Comparison of ENCODE assay signal across 15 cellular contexts in the genomic region with DNA sequence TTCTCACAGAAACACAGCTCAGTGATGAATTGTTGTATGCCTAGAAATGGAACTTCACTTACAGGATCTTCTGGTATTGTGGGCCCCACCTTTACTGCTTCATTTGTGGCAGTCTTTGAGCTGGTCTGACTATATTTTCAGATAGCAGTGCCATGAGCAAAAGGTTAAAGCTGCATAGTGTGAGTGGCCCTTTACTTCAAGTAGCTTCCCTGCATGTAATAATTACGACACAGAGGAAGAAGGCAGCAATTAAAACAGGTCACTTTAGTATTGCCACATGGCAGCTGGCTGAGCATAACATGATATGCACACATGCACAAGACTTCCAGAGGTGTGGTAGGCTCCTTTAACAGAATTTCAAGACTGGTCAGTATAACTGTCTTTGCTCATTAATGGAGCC.
DNase-seq lines count a peak whose midpoint lies in the region; ATAC-seq and TF ChIP-seq lines count a peak whose summit lies in the region.
"Had no signal": no experiment of that assay in that cellular context is flagged by ENCODE, and none has a peak within 500 bp of the region (broad histone marks: within the 10 kb centered on the region; RNA-seq: fewer than 3 reads in every experiment).

No MANE protein-coding gene starts in this region.

- no peaks in the 10 kb centered on the region for H3K9me3 Mint-ChIP-seq in GM23338
- H3K9me3 Mint-ChIP-seq: effector memory CD8-positive, alpha-beta T cell; HFFc6; stimulated activated memory B cell treated with anti-CD40 and anti-IgM and Interleukin-4, amounts not matched to agents 10 μg/mL and 1 μg/mL and 100 μg/mL, for 72 hours had no signal

- H3K27me3 ChIP-seq in upper lobe of right lung = no peaks in the 10 kb centered on the region
- H3K27me3 ChIP-seq in left ventricle myocardium inferior (ENCODE audit: low read depth) = no peaks in the 10 kb centered on the region
- no peaks in the 10 kb centered on the region for H3K27me3 ChIP-seq in GM23338 (ENCODE audit: insufficient read depth)
- H3K27me3 ChIP-seq: right atrium auricular region had no signal

- H3K4me1 ChIP-seq in upper lobe of right lung = peaks cover 8% of the 10 kb centered on the region
- no peaks in the 10 kb centered on the region for H3K4me1 ChIP-seq in left ventricle myocardium inferior
- H3K4me1 ChIP-seq in GM23338 (ENCODE audit: insufficient read depth) = no peaks in the 10 kb centered on the region

- H3K79me2 ChIP-seq in GM23338 (replicated peaks; ENCODE audit: insufficient read depth) = no peaks in the 10 kb centered on the region

- no peak overlapping the region for H3K4me3 Mint-ChIP-seq in GM23338
- H3K4me3 Mint-ChIP-seq: CD14-positive monocyte; effector memory CD8-positive, alpha-beta T cell; HFFc6; stimulated activated memory B cell treated with anti-CD40 and anti-IgM and Interleukin-4, amounts not matched to agents 10 μg/mL and 1 μg/mL and 100 μg/mL, for 72 hours had no signal

- H2AFZ ChIP-seq in GM23338 = no peak overlapping the region

- no peaks in the 10 kb centered on the region for H3K27me3 Mint-ChIP-seq in GM23338 (ENCODE audit: insufficient read depth, low read depth, poor library complexity)
- H3K27me3 Mint-ChIP-seq: stimulated activated memory B cell treated with anti-CD40 and anti-IgM and Interleukin-4, amounts not matched to agents 10 μg/mL and 1 μg/mL and 100 μg/mL, for 72 hours had no signal

- intact Hi-C loops in upper lobe of right lung (cut with DNase I) (no loop called here), left ventricle myocardium inferior (cut with micrococcal nuclease) (no loop called here)

- H3F3A ChIP-seq in GM23338 (replicated peaks; ENCODE audit: low read depth) = no peaks in the 10 kb centered on the region

- no peak overlapping the region for H3K27ac ChIP-seq in upper lobe of right lung
- no peak overlapping the region for H3K27ac ChIP-seq in left ventricle myocardium inferior (replicated peaks)
- no peak overlapping the region for H3K27ac ChIP-seq in GM23338 (ENCODE audit: low read depth)
- H3K27ac ChIP-seq: right atrium auricular region had no signal

- no peak overlapping the region for H3K27ac Mint-ChIP-seq in GM23338
- H3K27ac Mint-ChIP-seq: CD14-positive monocyte; effector memory CD8-positive, alpha-beta T cell; stimulated activated memory B cell treated with anti-CD40 and anti-IgM and Interleukin-4, amounts not matched to agents 10 μg/mL and 1 μg/mL and 100 μg/mL, for 72 hours had no signal

- ATAC-seq in upper lobe of right lung (peak; percentile 89), GM23338 (no peak)
- ATAC-seq: effector memory CD8-positive, alpha-beta T cell; stimulated activated memory B cell treated with anti-CD40 and anti-IgM and Interleukin-4, amounts not matched to agents 10 μg/mL and 1 μg/mL and 100 μg/mL, for 72 hours had no signal

- H3K4me2 ChIP-seq in GM23338 = no peak overlapping the region

- H3K36me3 ChIP-seq in upper lobe of right lung (no peaks in the 10 kb centered on the region), left ventricle myocardium inferior (no peaks in the 10 kb centered on the region), GM23338 (ENCODE audit: insufficient read depth) (no peaks in the 10 kb centered on the region)
- H3K36me3 ChIP-seq: right atrium auricular region had no signal

- peak; percentile 39 for DNase-seq in NCI-H748 (lab: John Stamatoyannopoulos, UW; ENCODE audit: unreplicated experiment)
- no peak for DNase-seq in NCI-H748 treated with DMSO at 0.1 percent for 48 hours (lab: John Stamatoyannopoulos, UW)
- DNase-seq in NOMO-1 treated with dmso at 0.1 percent for 144 hours (lab: John Stamatoyannopoulos, UW; ENCODE audit: unreplicated experiment) = peak; percentile 58
- DNase-seq in fibroblast of gingiva (ENCODE audit: low read depth) = peak; percentile 26
- DNase-seq in upper lobe of right lung = no peak
- no peak for DNase-seq in left ventricle myocardium inferior
- no peak for DNase-seq in GM23338 (ENCODE audit: low spot score)
- DNase-seq in HCEC 1CT = no peak
- DNase-seq: effector memory CD8-positive, alpha-beta T cell; HFFc6; NCI-H2029 treated with DMSO at 0.1 percent for 48 hours; RPMI8226 had no signal

- H3K9me3 ChIP-seq in upper lobe of right lung (no peaks in the 10 kb centered on the region), left ventricle myocardium inferior (replicated peaks) (no peaks in the 10 kb centered on the region)
- H3K9me3 ChIP-seq: right atrium auricular region had no signal

- H3K36me3 Mint-ChIP-seq in GM23338 (ENCODE audit: low read depth) = no peaks in the 10 kb centered on the region
- H3K36me3 Mint-ChIP-seq: CD14-positive monocyte; stimulated activated memory B cell treated with anti-CD40 and anti-IgM and Interleukin-4, amounts not matched to agents 10 μg/mL and 1 μg/mL and 100 μg/mL, for 72 hours had no signal

- H4K20me1 ChIP-seq in GM23338 (replicated peaks; ENCODE audit: insufficient read depth) = no peaks in the 10 kb centered on the region

- TF ChIP-seq CTCF in upper lobe of right lung (IDR thresholded peaks at IDR 0.05) (no peak), left ventricle myocardium inferior (IDR thresholded peaks at IDR 0.05; ENCODE audit: borderline replicate concordance) (no peak), GM23338 (conservative IDR thresholded peaks at IDR 0.05; ENCODE audit: low read depth in 2 of 2) (no peak)

- H3K4me3 ChIP-seq in upper lobe of right lung (no peak overlapping the region), left ventricle myocardium inferior (no peak overlapping the region), GM23338 (no peak overlapping the region)
- H3K4me3 ChIP-seq: right atrium auricular region had no signal

- H3K9me2 ChIP-seq in GM23338 (ENCODE audit: insufficient read depth) = no peaks in the 10 kb centered on the region

- H3K4me1 Mint-ChIP-seq in GM23338 = peaks cover 13% of the 10 kb centered on the region
- H3K4me1 Mint-ChIP-seq: stimulated activated memory B cell treated with anti-CD40 and anti-IgM and Interleukin-4, amounts not matched to agents 10 μg/mL and 1 μg/mL and 100 μg/mL, for 72 hours had no signal

TF ChIP-seq in GM23338, 12 proteins besides CTCF, POLR2A, EP300 and RAD21 (continues in another document):
- TF ChIP-seq, protein P1, sequence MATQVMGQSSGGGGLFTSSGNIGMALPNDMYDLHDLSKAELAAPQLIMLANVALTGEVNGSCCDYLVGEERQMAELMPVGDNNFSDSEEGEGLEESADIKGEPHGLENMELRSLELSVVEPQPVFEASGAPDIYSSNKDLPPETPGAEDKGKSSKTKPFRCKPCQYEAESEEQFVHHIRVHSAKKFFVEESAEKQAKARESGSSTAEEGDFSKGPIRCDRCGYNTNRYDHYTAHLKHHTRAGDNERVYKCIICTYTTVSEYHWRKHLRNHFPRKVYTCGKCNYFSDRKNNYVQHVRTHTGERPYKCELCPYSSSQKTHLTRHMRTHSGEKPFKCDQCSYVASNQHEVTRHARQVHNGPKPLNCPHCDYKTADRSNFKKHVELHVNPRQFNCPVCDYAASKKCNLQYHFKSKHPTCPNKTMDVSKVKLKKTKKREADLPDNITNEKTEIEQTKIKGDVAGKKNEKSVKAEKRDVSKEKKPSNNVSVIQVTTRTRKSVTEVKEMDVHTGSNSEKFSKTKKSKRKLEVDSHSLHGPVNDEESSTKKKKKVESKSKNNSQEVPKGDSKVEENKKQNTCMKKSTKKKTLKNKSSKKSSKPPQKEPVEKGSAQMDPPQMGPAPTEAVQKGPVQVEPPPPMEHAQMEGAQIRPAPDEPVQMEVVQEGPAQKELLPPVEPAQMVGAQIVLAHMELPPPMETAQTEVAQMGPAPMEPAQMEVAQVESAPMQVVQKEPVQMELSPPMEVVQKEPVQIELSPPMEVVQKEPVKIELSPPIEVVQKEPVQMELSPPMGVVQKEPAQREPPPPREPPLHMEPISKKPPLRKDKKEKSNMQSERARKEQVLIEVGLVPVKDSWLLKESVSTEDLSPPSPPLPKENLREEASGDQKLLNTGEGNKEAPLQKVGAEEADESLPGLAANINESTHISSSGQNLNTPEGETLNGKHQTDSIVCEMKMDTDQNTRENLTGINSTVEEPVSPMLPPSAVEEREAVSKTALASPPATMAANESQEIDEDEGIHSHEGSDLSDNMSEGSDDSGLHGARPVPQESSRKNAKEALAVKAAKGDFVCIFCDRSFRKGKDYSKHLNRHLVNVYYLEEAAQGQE (IDR thresholded peaks at IDR 0.05; ENCODE audit: unreplicated experiment) = no peak
- no peak for TF ChIP-seq NANOG (IDR thresholded peaks at IDR 0.05; ENCODE audit: borderline replicate concordance)
- no peak for TF ChIP-seq ZNF114 (CRISPR knock-in tag; IDR thresholded peaks at IDR 0.05)
- no peak for TF ChIP-seq EZH2phosphoT487 (IDR thresholded peaks at IDR 0.05; ENCODE audit: unreplicated experiment)

Comparison
In these comparisons a context has a peak if more than half of its experiments do, and no peak if none do; other contexts are left out.
1. DNase-seq: peak in NCI-H748 (single experiment), NOMO-1 treated with dmso at 0.1 percent for 144 hours (single experiment) and fibroblast of gingiva (single experiment); none in NCI-H748 treated with DMSO at 0.1 percent for 48 hours (single experiment), upper lobe of right lung (single experiment), left ventricle myocardium inferior (single experiment), GM23338 (single experiment) and HCEC 1CT (single experiment).